ENCODE assay signal across 29 cellular contexts in genomic region chr2:96548558-96549465, GRCh38. TPM values are rescaled to one million over a fixed set of nuclear protein-coding genes. Genes with fewer than 3 reads are reported as not detected.
DNase-seq lines count a peak whose midpoint lies in the region; ATAC-seq and TF ChIP-seq lines count a peak whose summit lies in the region.
"Had no signal": no experiment of that assay in that cellular context is flagged by ENCODE, and none has a peak within 500 bp of the region (broad histone marks: within the 10 kb centered on the region; RNA-seq: fewer than 3 reads in every experiment).

No MANE protein-coding gene starts in this region.

- peaks cover 2 to 42% (median 16%) of the 10 kb centered on the region in 3 donors for H3K4me1 ChIP-seq in skeletal muscle tissue (ENCODE audit: control insufficient read depth in 3 of 3, insufficient read depth in 3 of 3, low read length in 3 of 3)
- H3K4me1 ChIP-seq: colonic mucosa, parathyroid adenoma had no signal

- H3K27me3 ChIP-seq in skeletal muscle tissue (ENCODE audit: control insufficient read depth in 3 of 3, insufficient read depth in 3 of 3, low read length in 3 of 3), result no peaks in the 10 kb centered on the region
- H3K27me3 ChIP-seq: colonic mucosa, esophagus muscularis mucosa had no signal

- DNase-seq in activated CD8-positive, alpha-beta memory T cell treated with anti-CD3 and anti-CD28 coated beads, Interleukin-2, amount 50 U/mL, for 48 hours, result peak; percentile 55
- no peak for DNase-seq in activated CD8-positive, alpha-beta memory T cell treated with anti-CD3 and anti-CD28 coated beads for 24 hours
- peak; percentile 9 for DNase-seq in GM13976 (ENCODE audit: low spot score)
- peak; percentile 70 for DNase-seq in coronary artery (ENCODE audit: low spot score)
- DNase-seq in NCI-H2196 (lab: John Stamatoyannopoulos, UW; ENCODE audit: unreplicated experiment), result no peak
- no peak for DNase-seq in stimulated activated CD4-positive, alpha-beta T cell treated with anti-CD3 and anti-CD28 coated beads, Interleukin-4, amount 100 ng/mL, for 1 hour
- DNase-seq: activated CD4-positive, alpha-beta T cell treated with anti-CD3 and anti-CD28 coated beads, Interleukin-2, amount 10 ng/mL, durations not matched to agents 7 days and 5 days; activated naive CD4-positive, alpha-beta T cell; colonic mucosa; DND-41; GM23248; Kasumi-1; midbrain; natural killer cell; NCI-H1048; NCI-H187; NCI-H2171 treated with DMSO at 0.1 percent for 48 hours; NCI-H526; stimulated activated CD8-positive, alpha-beta memory T cell treated with anti-CD3 and anti-CD28 coated beads, Interleukin-4, amount 100 ng/mL, for 48 hours; T-helper 9 cell had no signal

- no peak for ATAC-seq in HG03175 (IDR thresholded peaks at IDR 0.05; ENCODE audit: unreplicated experiment)
- ATAC-seq: natural killer cell, sciatic nerve had no signal

- peak overlapping the region in 2 of 3 donors; percentile 6 to 57 for H3K9ac ChIP-seq in skeletal muscle tissue (ENCODE audit: low read depth in 1 of 3, low read length in 3 of 3)
- H3K9ac ChIP-seq: GM23248, parathyroid adenoma had no signal

- H3K36me3 ChIP-seq in skeletal muscle tissue (ENCODE audit: control insufficient read depth in 3 of 3, insufficient read depth in 3 of 3, low read length in 3 of 3), result peaks cover 33 to 69% (median 42%) of the 10 kb centered on the region in 3 donors

- no peak for TF ChIP-seq CTCF in GM13976 (IDR thresholded peaks at IDR 0.05; ENCODE audit: borderline replicate concordance, control extremely low read depth, extremely low read depth, insufficient read depth, missing control alignments)
- no peak for TF ChIP-seq CTCF in coronary artery (IDR thresholded peaks at IDR 0.05)

- H3K27ac ChIP-seq in coronary artery, result peak overlapping the region; percentile 17 to 53
- H3K27ac ChIP-seq in skeletal muscle tissue (ENCODE audit: low read depth, low read length), result no peak overlapping the region
- H3K27ac ChIP-seq: colonic mucosa, GM23248, parathyroid adenoma, RWPE1 had no signal

- in situ Hi-C loops in GM13976 (cut with MboI; ENCODE audit: low sequenced_read_pairs, unreplicated experiment), result no loop called here

- H3K9me3 ChIP-seq in skeletal muscle tissue (ENCODE audit: control insufficient read depth in 3 of 3, low read length in 3 of 3), result no peaks in the 10 kb centered on the region
- H3K9me3 ChIP-seq: A549, colonic mucosa, esophagus muscularis mucosa had no signal

- H3K4me3 ChIP-seq in coronary artery, result no peak overlapping the region
- H3K4me3 ChIP-seq in skeletal muscle tissue (ENCODE audit: low read length in 3 of 3), result no peak overlapping the region
- H3K4me3 ChIP-seq: A549, colonic mucosa, esophagus muscularis mucosa, GM23248 had no signal

RNA-seq across cellular contexts. Expression of gene ARID5A, which starts 12.3 kb away (rescaled TPM):
- total RNA-seq in skeletal muscle tissue, result 9.9 TPM

RNA-seq across cellular contexts. Expression of gene NEURL3, which starts 43.7 kb away (rescaled TPM):
- not detected for total RNA-seq in skeletal muscle tissue
- total RNA-seq: bronchial epithelial cell, esophagus muscularis mucosa, frontal cortex, GM23248, natural killer cell had no signal

Comparison
In these comparisons a context has a peak if more than half of its experiments do, and no peak if none do; other contexts are left out.
1. DNase-seq: peak in activated CD8-positive, alpha-beta memory T cell treated with anti-CD3 and anti-CD28 coated beads, Interleukin-2, amount 50 U/mL, for 48 hours (single experiment), GM13976 (single experiment) and coronary artery (single experiment); none in activated CD8-positive, alpha-beta memory T cell treated with anti-CD3 and anti-CD28 coated beads for 24 hours (single experiment), NCI-H2196 (single experiment) and stimulated activated CD4-positive, alpha-beta T cell treated with anti-CD3 and anti-CD28 coated beads, Interleukin-4, amount 100 ng/mL, for 1 hour (single experiment).